Comparison of ENCODE assay signal across 24 cellular contexts in the genomic region with DNA sequence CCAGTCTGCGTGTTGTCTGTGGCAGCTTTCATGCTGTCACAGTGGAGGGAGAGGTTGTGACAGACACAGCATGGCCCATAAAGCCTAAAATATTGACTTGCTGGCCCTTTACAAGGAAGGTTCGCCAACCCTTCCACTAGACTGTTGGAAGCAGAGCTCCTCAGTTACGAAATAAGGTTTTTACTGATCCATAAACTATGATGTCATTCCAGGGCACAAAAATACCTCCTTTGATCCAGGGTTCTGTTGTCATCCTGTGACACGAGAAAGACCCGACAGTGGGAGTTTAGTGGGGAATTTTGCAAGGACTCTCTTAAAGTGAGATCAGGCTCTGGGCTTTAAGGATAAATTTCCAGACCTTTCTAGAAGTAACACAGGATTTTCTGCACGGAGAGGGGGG. TPM values are rescaled to one million over a fixed set of nuclear protein-coding genes. Genes with fewer than 3 reads are reported as not detected.
"Had no signal": no experiment of that assay in that cellular context is flagged by ENCODE, and none has a peak within 500 bp of the region (broad histone marks: within the 10 kb centered on the region; RNA-seq: fewer than 3 reads in every experiment).

No MANE protein-coding gene starts in this region.

- H3K4me3 ChIP-seq: ascending aorta, body of pancreas had no signal

- H3K4me1 ChIP-seq: ascending aorta had no signal

- H3K4me1 Mint-ChIP-seq: activated naive CD8-positive, alpha-beta T cell treated with anti-CD3 and anti-CD28 coated beads, Interleukin-2, amount 50 U/mL, for 24 hours; WTC11 had no signal

- DNase-seq: activated CD4-positive, alpha-beta T cell treated with anti-CD3 and anti-CD28 coated beads for 48 hours; activated CD4-positive, alpha-beta T cell treated with anti-CD3 and anti-CD28 coated beads, Interleukin-2, amount 50 U/mL, for 4 hours; activated CD4-positive, CD25-positive, alpha-beta regulatory T cell treated with anti-CD3 and anti-CD28 coated beads, Interleukin-2, amount 50 U/mL, for 72 hours; activated CD8-positive, alpha-beta memory T cell treated with anti-CD3 and anti-CD28 coated beads, Interleukin-2, amount 50 U/mL, for 48 hours; activated CD8-positive, alpha-beta T cell treated with anti-CD3 and anti-CD28 coated beads, Interleukin-2, amount 10 ng/mL, durations not matched to agents 7 days and 5 days; activated naive CD8-positive, alpha-beta T cell treated with anti-CD3 and anti-CD28 coated beads, Interleukin-2, amount 50 U/mL, for 24 hours; activated T-cell treated with anti-CD3 and anti-CD28 coated beads, Interleukin-2, amount 50 U/mL, for 1 hour; amniotic stem cell; body of pancreas; Kasumi-1; KBM-7; NCI-H1048; NCI-H146; NCI-H187 treated with DMSO at 0.1 percent for 48 hours; NCI-H2081 treated with DMSO at 0.1 percent for 48 hours; NCI-H446; NCI-H524; PC-3; SHP77 treated with DMSO at 0.1 percent for 48 hours had no signal

- H3K36me3 Mint-ChIP-seq: activated naive CD4-positive, alpha-beta T cell treated with anti-CD3 and anti-CD28 coated beads, Interleukin-2, amount 50 U/mL, for 72 hours; WTC11 had no signal

- H3K36me3 ChIP-seq: ascending aorta had no signal

- H3K9me3 Mint-ChIP-seq: activated naive CD4-positive, alpha-beta T cell treated with anti-CD3 and anti-CD28 coated beads, Interleukin-2, amount 50 U/mL, for 72 hours; activated naive CD8-positive, alpha-beta T cell treated with anti-CD3 and anti-CD28 coated beads, Interleukin-2, amount 50 U/mL, for 24 hours; T-helper 1 cell treated with Interleukin-12 subunit alpha and Interleukin-12 subunit beta and Interleukin-4 antibody, amounts not matched to agents 30 μg/mL and 1 μg/mL, for 36 hours; WTC11 had no signal

- H3K27ac ChIP-seq: ascending aorta, body of pancreas had no signal

- H3K27me3 ChIP-seq: ascending aorta, body of pancreas had no signal

- H3K9me3 ChIP-seq: ascending aorta, body of pancreas had no signal

- H3K4me3 Mint-ChIP-seq: activated CD8-positive, alpha-beta T cell treated with anti-CD3 and anti-CD28 coated beads, Interleukin-2, amount 10 ng/mL, durations not matched to agents 7 days and 5 days; activated naive CD8-positive, alpha-beta T cell treated with anti-CD3 and anti-CD28 coated beads, Interleukin-2, amount 50 U/mL, for 24 hours; T-helper 1 cell treated with Interleukin-12 subunit alpha and Interleukin-12 subunit beta and Interleukin-4 antibody, amounts not matched to agents 30 μg/mL and 1 μg/mL, for 36 hours; WTC11 had no signal

- H3K27ac Mint-ChIP-seq: activated CD8-positive, alpha-beta T cell treated with anti-CD3 and anti-CD28 coated beads, Interleukin-2, amount 10 ng/mL, durations not matched to agents 7 days and 5 days; activated naive CD4-positive, alpha-beta T cell treated with anti-CD3 and anti-CD28 coated beads, Interleukin-2, amount 50 U/mL, for 72 hours; activated naive CD8-positive, alpha-beta T cell treated with anti-CD3 and anti-CD28 coated beads, Interleukin-2, amount 50 U/mL, for 24 hours; T-helper 1 cell treated with Interleukin-12 subunit alpha and Interleukin-12 subunit beta and Interleukin-4 antibody, amounts not matched to agents 30 μg/mL and 1 μg/mL, for 36 hours; WTC11 had no signal

- ATAC-seq: activated CD8-positive, alpha-beta T cell treated with anti-CD3 and anti-CD28 coated beads, Interleukin-2, amount 10 ng/mL, durations not matched to agents 7 days and 5 days; activated naive CD4-positive, alpha-beta T cell treated with anti-CD3 and anti-CD28 coated beads, Interleukin-2, amount 50 U/mL, for 72 hours; activated naive CD8-positive, alpha-beta T cell treated with anti-CD3 and anti-CD28 coated beads, Interleukin-2, amount 50 U/mL, for 24 hours; body of pancreas; PC-3; WTC11 had no signal

RNA-seq across cellular contexts. Expression of gene BARX2, which starts 15.7 kb away (rescaled TPM):
- total RNA-seq: activated CD8-positive, alpha-beta T cell treated with anti-CD3 and anti-CD28 coated beads, Interleukin-2, amount 10 ng/mL, durations not matched to agents 7 days and 5 days; ascending aorta; SK-MEL-5; WTC11 had no signal
